In the genomic region with DNA sequence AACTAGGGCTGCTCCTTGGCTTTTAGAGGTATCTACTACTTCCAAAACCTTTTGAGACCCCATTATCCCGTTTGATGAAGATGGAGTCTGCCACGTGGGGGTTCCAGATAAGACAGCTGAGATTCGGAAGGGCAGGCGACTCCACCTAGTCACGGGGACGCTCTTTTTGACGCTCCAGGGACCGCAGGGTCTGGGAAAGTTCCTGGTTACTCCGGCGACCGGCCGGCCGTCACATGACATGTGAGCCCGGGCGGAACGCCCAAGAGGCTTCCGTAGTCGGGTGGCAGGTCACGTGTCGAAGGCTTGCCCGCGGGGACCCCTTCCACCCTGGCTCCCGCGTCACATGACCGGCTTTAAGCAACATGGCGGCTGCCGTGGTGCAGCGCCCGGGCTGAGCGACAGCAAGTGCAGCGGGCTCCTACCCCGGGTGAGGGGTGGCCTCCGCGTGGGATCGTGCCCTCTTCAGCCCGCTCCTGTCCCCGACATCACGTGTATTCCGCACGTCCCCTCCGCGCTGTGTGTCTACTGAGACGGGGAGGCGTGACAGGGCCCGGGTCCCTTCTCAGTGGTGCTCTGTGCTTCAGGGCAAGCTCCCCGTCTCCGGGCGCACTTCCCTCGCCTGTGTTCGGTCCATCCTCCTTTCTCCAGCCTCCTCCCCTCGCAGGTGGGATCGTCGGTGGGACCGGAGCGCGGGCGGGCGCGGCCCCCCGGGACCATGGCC, we compare ENCODE assay signal across 1 cellular context.
TF ChIP-seq lines count a peak whose summit lies in the region.

A gene with protein sequence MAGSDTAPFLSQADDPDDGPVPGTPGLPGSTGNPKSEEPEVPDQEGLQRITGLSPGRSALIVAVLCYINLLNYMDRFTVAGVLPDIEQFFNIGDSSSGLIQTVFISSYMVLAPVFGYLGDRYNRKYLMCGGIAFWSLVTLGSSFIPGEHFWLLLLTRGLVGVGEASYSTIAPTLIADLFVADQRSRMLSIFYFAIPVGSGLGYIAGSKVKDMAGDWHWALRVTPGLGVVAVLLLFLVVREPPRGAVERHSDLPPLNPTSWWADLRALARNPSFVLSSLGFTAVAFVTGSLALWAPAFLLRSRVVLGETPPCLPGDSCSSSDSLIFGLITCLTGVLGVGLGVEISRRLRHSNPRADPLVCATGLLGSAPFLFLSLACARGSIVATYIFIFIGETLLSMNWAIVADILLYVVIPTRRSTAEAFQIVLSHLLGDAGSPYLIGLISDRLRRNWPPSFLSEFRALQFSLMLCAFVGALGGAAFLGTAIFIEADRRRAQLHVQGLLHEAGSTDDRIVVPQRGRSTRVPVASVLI (plus strand): TSS at position 342 of the 721 bp plus-strand sequence. CDS start 374 bp downstream, at position 716.

TF ChIP-seq in liver, 16 proteins besides CTCF, POLR2A, EP300 and RAD21 (continued from another document):
- TF ChIP-seq, protein P1, sequence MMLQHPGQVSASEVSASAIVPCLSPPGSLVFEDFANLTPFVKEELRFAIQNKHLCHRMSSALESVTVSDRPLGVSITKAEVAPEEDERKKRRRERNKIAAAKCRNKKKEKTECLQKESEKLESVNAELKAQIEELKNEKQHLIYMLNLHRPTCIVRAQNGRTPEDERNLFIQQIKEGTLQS (IDR thresholded peaks at IDR 0.05): peak; percentile 65
- TF ChIP-seq FOXA2 (IDR thresholded peaks at IDR 0.05) (peak; percentile 25), SP1 (IDR thresholded peaks at IDR 0.05) (peak; percentile 49), HNF4G (IDR thresholded peaks at IDR 0.05) (no peak), NR2F2 (IDR thresholded peaks at IDR 0.05) (peak; percentile 83)
